In genomic region chr3:66396161-66396760, GRCh38 we compare ENCODE assay signal across 1 cellular context.
TF ChIP-seq lines count a peak whose summit lies in the region.

No MANE protein-coding gene starts in this region.

TF ChIP-seq in HepG2, 621 proteins besides CTCF, POLR2A, EP300 and RAD21 (continued from another document):
- no peak for TF ChIP-seq ZNF281 (CRISPR knock-in tag; IDR thresholded peaks at IDR 0.05; ENCODE audit: borderline replicate concordance)
- TF ChIP-seq TBP (CRISPR knock-in tag; IDR thresholded peaks at IDR 0.05): no peak
- TF ChIP-seq ZNF12 (CRISPR knock-in tag; IDR thresholded peaks at IDR 0.05): no peak
- TF ChIP-seq, protein P1, sequence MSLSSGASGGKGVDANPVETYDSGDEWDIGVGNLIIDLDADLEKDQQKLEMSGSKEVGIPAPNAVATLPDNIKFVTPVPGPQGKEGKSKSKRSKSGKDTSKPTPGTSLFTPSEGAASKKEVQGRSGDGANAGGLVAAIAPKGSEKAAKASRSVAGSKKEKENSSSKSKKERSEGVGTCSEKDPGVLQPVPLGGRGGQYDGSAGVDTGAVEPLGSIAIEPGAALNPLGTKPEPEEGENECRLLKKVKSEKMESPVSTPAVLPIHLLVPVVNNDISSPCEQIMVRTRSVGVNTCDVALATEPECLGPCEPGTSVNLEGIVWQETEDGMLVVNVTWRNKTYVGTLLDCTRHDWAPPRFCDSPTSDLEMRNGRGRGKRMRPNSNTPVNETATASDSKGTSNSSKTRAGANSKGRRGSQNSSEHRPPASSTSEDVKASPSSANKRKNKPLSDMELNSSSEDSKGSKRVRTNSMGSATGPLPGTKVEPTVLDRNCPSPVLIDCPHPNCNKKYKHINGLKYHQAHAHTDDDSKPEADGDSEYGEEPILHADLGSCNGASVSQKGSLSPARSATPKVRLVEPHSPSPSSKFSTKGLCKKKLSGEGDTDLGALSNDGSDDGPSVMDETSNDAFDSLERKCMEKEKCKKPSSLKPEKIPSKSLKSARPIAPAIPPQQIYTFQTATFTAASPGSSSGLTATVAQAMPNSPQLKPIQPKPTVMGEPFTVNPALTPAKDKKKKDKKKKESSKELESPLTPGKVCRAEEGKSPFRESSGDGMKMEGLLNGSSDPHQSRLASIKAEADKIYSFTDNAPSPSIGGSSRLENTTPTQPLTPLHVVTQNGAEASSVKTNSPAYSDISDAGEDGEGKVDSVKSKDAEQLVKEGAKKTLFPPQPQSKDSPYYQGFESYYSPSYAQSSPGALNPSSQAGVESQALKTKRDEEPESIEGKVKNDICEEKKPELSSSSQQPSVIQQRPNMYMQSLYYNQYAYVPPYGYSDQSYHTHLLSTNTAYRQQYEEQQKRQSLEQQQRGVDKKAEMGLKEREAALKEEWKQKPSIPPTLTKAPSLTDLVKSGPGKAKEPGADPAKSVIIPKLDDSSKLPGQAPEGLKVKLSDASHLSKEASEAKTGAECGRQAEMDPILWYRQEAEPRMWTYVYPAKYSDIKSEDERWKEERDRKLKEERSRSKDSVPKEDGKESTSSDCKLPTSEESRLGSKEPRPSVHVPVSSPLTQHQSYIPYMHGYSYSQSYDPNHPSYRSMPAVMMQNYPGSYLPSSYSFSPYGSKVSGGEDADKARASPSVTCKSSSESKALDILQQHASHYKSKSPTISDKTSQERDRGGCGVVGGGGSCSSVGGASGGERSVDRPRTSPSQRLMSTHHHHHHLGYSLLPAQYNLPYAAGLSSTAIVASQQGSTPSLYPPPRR (CRISPR knock-in tag; IDR thresholded peaks at IDR 0.05; ENCODE audit: borderline replicate concordance): no peak
- no peak for TF ChIP-seq ISL2 (CRISPR knock-in tag; IDR thresholded peaks at IDR 0.05)
